ENCODE assay signal across 1 cellular context in the genomic region with DNA sequence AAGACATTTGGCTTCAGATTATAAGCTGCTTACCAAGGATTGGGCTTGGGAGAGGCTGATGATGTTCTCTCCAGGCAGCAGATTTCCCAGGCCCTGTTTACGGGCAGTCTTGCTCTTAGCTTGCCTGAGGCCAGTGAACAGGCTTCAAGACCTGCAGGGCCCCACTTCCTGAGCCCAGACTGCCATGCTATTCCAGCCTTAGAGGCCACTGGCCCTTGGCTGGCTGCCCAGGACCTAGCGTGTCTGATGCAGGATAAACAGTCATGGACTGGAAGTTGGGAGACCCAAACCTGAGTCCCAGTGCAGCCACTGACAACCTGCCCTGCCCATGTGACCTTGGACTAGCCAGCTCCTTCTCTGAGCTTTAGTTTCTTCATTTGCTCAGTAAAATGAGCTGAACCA.
TF ChIP-seq lines count a peak whose summit lies in the region.

No MANE protein-coding gene starts in this region.

TF ChIP-seq in endothelial cell of umbilical vein, 7 proteins besides CTCF, POLR2A, EP300 and RAD21:
- TF ChIP-seq POLR2AphosphoS5 (IDR thresholded peaks at IDR 0.05; ENCODE audit: insufficient read depth, low read depth, low read length): peak; percentile 81
- peak; percentile 55 for TF ChIP-seq MYC (IDR thresholded peaks at IDR 0.05; ENCODE audit: low read depth, low read length)
- TF ChIP-seq JUN (IDR thresholded peaks at IDR 0.05; ENCODE audit: borderline replicate concordance, insufficient read depth, insufficient read length, low read depth): no peak
- TF ChIP-seq GATA2 (IDR thresholded peaks at IDR 0.05; ENCODE audit: insufficient read depth, insufficient read length, low read depth, low read length): peak; percentile 42
- peak; percentile 21 for TF ChIP-seq FOS (IDR thresholded peaks at IDR 0.05; ENCODE audit: borderline replicate concordance, insufficient read depth, low read length)
